In the genomic region with DNA sequence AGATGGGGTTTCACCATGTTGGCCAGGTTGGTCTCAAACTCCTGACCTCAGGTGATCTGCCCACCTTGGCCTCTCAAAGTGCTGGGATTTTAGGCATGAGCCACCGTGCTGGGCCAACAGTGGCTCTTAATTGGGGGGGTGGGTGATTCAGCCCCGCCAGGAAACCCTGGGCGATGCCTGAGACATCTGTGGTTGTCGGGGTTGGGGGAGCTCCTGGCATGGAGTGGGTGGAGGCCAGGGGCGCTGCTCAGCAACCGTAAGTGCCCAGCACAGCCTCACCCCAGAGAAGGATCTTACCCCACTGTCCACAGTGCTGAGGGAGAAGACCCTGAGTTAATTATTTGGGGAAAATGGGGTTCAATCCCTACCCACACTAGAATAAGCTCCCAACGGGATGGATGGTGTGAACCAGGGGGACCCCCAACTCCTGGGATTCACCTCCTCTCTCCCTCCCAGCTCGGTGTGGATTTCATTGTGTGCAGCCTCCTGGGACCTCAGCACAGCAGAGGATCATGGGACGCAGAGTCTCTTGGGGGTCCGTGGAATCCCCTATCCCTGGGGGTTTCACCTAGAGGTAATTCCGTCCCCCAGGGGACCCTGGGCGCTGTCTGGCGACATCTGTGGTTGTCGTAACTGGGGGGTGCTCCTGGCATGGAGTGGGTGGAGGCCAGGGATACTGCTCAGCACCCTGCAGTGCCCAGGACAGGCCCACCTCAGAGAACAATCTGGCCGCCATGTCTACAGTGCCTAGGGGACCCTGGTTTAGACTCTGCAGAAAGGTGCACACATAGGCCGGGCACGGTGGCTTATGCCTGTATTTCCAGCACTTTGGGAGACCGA, we compare ENCODE assay signal across 1 cellular context.
TF ChIP-seq lines count a peak whose summit lies in the region.

No MANE protein-coding gene starts in this region.

TF ChIP-seq in IMR-90, 13 proteins besides CTCF, POLR2A, EP300 and RAD21 (continued from another document):
- TF ChIP-seq RFX5 (IDR thresholded peaks at IDR 0.05; ENCODE audit: low read depth, low read length) = no peak
- TF ChIP-seq FOS (IDR thresholded peaks at IDR 0.05; ENCODE audit: low read depth, low read length) = no peak
- no peak for TF ChIP-seq BHLHE40 (IDR thresholded peaks at IDR 0.05; ENCODE audit: low read depth, low read length)
- no peak for TF ChIP-seq RCOR1 (IDR thresholded peaks at IDR 0.05; ENCODE audit: insufficient replicate concordance, low read length)
- TF ChIP-seq CHD1 (IDR thresholded peaks at IDR 0.05; ENCODE audit: low read depth, low read length) = no peak
- no peak for TF ChIP-seq CEBPB (IDR thresholded peaks at IDR 0.05; ENCODE audit: low read depth, low read length)
- no peak for TF ChIP-seq MAZ (IDR thresholded peaks at IDR 0.05; ENCODE audit: borderline replicate concordance, low read depth, low read length)
